ENCODE assay signal across 9 cellular contexts in genomic region chr12:83016226-83016835, GRCh38.
DNase-seq lines count a peak whose midpoint lies in the region; ATAC-seq and TF ChIP-seq lines count a peak whose summit lies in the region.
"Had no signal": no experiment of that assay in that cellular context is flagged by ENCODE, and none has a peak within 500 bp of the region (broad histone marks: within the 10 kb centered on the region; RNA-seq: fewer than 3 reads in every experiment).

No MANE protein-coding gene starts in this region.

- H3K4me1 ChIP-seq in ACC112 (ENCODE audit: control insufficient read depth, insufficient read depth, low read length, unreplicated experiment): peaks cover 9% of the 10 kb centered on the region
- H3K4me1 ChIP-seq in spleen: no peaks in the 10 kb centered on the region

- H3K27ac ChIP-seq in ACC112 (ENCODE audit: low read depth, low read length) (no peak overlapping the region), dorsolateral prefrontal cortex (peak overlapping the region in 54 of 59 donors; percentile 9 to 81 (median 58)), spleen (no peak overlapping the region)

- H3K27me3 ChIP-seq in ACC112 (ENCODE audit: insufficient read depth, low read length): no peaks in the 10 kb centered on the region
- H3K27me3 ChIP-seq in dorsolateral prefrontal cortex: no peaks in the 10 kb centered on the region
- no peaks in the 10 kb centered on the region for H3K27me3 ChIP-seq in spleen (replicated peaks in 1 of 7)

- DNase-seq in LoVo (ENCODE audit: low spot score) (peak; percentile 43), dorsolateral prefrontal cortex (peak in 3 of 10 donors; percentile 20 to 48 (median 45)), myocyte (ENCODE audit: low read depth) (peak; percentile 25), KBM-7 (no peak), spleen (no peak)
- DNase-seq in activated effector memory CD4-positive, alpha-beta T cell treated with anti-CD3 and anti-CD28 coated beads, Interleukin-2, amount 50 U/mL, for 16 hours: no peak
- DNase-seq: DMS153 had no signal

- WGBS in spleen, 5 donors: 53 to 84% (median 68%) methylated on average over 1 of the region's 1 CpG

- no peak for TF ChIP-seq CTCF in dorsolateral prefrontal cortex (IDR thresholded peaks at IDR 0.05 in 54 of 56, conservative IDR thresholded peaks at IDR 0.05 in 2 of 56; ENCODE audit: low read depth in 1 of 56, partially characterized antibody in 56 of 56)
- no peak for TF ChIP-seq CTCF in spleen (IDR thresholded peaks at IDR 0.05 in 8 of 11, conservative IDR thresholded peaks at IDR 0.05 in 3 of 11)

- H2AFZ ChIP-seq in ACC112 (ENCODE audit: low read length, unreplicated experiment): no peak overlapping the region

- H3K4me3 ChIP-seq in ACC112 (ENCODE audit: low read depth, low read length) (peak overlapping the region; percentile 65), dorsolateral prefrontal cortex (peak overlapping the region in 30 of 59 donors; percentile 4 to 50 (median 26)), spleen (no peak overlapping the region)

- peaks cover 0 to 1% (median 0%) of the 10 kb centered on the region in 8 donors for H3K9me3 ChIP-seq in spleen

- H3K36me3 ChIP-seq in ACC112 (ENCODE audit: insufficient read depth, low read length) (no peaks in the 10 kb centered on the region), spleen (no peaks in the 10 kb centered on the region)

- in situ Hi-C loops in KBM-7 (cut with MboI; ENCODE audit: low pct_unique_long_range_greater_than_20kb, low sequenced_read_pairs): no loop called here

- ATAC-seq in HG02678 (IDR thresholded peaks at IDR 0.05; ENCODE audit: unreplicated experiment): no peak

- no peak for TF ChIP-seq POLR2A in spleen (IDR thresholded peaks at IDR 0.05)

- intact Hi-C loops in dorsolateral prefrontal cortex (cut with DNase I): loop anchor here in 1 of 2 donors (10.0 kb wide), 1 partner anchor 332 kb away; the partner anchor contains the start of gene TMTC2
- intact Hi-C loops in spleen (cut with DNase I; ENCODE audit: low total_unique reads): no loop called here

- no peaks in the 10 kb centered on the region for H3K79me2 ChIP-seq in ACC112 (ENCODE audit: control insufficient read depth, insufficient read depth, low read length, unreplicated experiment)

Comparison
In these comparisons a context has a peak if more than half of its experiments do, and no peak if none do; other contexts are left out.
1. H3K27ac ChIP-seq: peak in dorsolateral prefrontal cortex (54 of 59); none in ACC112 (single experiment) and spleen (0 of 8).
2. H3K4me3 ChIP-seq: peak in ACC112 (single experiment) and dorsolateral prefrontal cortex (30 of 59); none in spleen (0 of 8).
3. DNase-seq: peak in LoVo (single experiment) and myocyte (single experiment); none in KBM-7 (single experiment), activated effector memory CD4-positive, alpha-beta T cell treated with anti-CD3 and anti-CD28 coated beads, Interleukin-2, amount 50 U/mL, for 16 hours (single experiment) and spleen (single experiment).